In the genomic region with DNA sequence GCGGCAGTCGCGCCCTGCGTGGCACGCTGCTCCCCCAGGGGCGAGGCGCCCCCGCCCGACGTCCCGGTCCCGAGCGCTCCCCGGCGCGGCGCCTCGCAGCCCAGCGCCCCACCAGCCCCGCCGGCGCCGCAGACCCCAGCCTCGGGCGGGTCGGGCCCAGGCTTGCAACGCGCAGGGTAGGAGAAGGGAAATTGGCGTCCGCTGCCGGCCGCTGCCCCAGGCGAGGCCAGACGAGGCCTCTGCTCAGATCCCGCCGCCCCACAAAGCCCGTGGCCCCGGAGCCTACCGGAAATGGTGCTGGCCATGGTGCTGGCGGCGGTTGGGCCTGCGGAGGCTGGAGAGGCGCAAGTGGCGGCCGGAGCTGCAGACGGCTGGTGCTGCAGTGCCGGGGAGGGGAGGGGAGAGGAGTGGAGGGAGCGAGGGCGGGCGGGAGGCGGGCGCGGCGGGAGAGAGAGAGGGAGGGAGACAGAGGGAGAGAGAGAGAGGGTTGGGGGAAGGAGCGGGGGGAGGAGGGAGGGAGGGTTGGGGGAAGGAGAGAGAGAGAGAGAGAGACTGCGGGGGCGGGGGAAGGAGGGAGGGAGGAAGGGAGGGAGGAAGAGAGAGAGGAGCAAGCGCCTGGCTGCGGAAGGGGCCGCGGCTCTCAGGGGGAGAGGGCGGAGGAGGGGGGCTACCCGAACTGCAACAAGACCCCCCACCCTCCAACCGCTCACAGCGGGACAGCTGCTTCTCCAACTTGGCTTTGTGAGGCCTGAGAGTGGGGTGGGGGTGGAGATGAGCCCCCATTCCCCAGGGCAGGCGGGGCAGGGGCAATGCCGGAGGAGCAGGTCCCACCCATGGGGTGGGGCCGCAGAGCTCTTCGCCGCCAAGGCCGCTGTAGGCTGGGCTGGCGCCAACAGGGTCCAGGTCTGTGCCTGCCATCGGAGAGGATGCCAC, we compare ENCODE assay signal across 1 cellular context.
TF ChIP-seq lines count a peak whose summit lies in the region.

A gene (minus strand): TSS at position 384 of the 933 bp plus-strand sequence. CDS start 79 bp downstream, at position 305.

TF ChIP-seq in endothelial cell of umbilical vein, 7 proteins besides CTCF, POLR2A, EP300 and RAD21 (continued from another document):
- no peak for TF ChIP-seq MYC (IDR thresholded peaks at IDR 0.05; ENCODE audit: low read depth, low read length)
